8 cellular contexts compared by ENCODE assay signal in the genomic region with DNA sequence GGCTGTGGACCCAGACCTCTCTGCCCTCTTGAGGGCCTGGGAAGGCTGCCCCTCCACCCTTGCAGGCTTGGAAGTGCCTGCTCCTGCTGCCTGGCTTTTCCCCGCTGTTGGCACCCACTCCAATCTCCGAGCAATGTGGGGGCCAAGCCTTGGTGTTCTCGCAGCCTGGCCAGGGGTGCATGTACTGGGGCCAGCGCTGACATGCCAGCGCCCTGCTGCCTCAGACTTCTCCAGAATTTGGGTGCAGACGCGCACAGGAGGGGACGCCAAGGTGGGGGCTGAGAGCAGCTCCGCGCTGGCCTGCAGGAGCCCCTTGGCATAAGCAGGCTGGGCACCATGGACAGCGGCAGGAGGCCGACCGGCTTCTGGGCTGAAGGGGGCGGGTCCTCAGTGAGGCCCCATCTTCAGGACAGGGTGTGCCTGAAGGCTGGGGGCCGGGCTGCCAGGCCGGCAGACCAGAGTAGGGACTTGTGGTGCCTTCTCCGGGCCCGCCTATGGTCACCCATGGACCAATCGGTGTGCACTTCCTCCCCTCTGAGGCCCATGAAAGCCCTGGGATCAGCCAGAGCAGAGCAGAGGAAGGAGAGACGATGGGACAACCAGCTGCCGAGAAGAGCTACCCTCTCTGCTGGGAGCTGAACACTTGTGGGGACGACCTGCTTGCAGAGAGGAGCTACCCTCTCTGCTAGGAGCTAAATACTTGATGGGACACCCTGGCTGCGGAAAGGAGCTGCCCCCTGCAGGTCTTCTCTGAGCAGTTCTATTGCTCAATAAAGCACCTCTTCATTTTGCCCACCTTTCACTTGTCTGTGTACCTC.
DNase-seq lines count a peak whose midpoint lies in the region; ATAC-seq lines count a peak whose summit lies in the region.

No MANE protein-coding gene starts in this region.

- DNase-seq in GM03348 (ENCODE audit: low spot score) (peak; percentile 29), MG63 (peak; percentile 49), cerebellum (ENCODE audit: low spot score) (peak; percentile 19), medulla oblongata (ENCODE audit: extremely low spot score) (peak; percentile 4), GM19240 (ENCODE audit: insufficient read length, low spot score) (no peak)

- no peaks in the 10 kb centered on the region for H3K36me3 ChIP-seq in MG63

- no peaks in the 10 kb centered on the region for H3K27me3 ChIP-seq in MG63

- H3K4me3 ChIP-seq in MG63: no peak overlapping the region

- no peaks in the 10 kb centered on the region for H3K9me3 ChIP-seq in MG63

- ATAC-seq in GM18498 (IDR thresholded peaks at IDR 0.05; ENCODE audit: unreplicated experiment) (no peak), GM21381 (IDR thresholded peaks at IDR 0.05; ENCODE audit: unreplicated experiment) (no peak), GM18519 (IDR thresholded peaks at IDR 0.05; ENCODE audit: low FRiP score, unreplicated experiment) (no peak)
